8 cellular contexts compared by ENCODE assay signal in the genomic region with DNA sequence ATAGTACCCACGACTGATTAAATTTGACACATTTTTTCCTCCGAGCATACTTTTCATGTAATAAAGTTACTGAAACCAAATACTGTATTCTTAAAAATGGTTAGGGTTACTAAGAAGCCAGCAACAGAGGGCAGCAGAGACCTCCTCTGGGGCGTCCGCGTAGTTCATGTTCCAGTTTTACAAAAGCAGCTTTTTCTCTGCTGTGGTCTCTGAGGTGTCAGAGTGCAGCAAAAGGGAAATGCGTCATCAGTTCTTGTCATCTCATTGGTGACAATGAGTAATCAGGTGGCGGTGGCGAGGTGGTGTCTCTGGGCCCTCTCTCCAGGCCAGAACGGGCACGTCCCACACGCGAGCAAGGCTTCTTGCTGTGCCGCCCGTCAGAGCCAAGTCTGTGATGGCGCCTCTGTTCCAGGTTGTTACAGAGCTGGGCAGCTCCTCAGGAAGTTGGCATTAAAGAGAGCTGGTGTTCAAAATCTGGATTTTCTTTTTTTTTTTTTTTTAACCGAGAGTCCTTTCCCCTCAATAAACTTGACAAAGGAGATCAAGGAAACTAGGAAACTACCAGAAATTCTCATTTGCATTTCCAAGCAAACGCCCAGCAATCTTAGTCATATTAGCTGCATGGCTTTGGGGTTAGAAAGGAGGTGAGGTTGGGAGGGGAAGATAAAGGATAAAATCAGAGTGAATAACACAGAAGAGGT.
DNase-seq lines count a peak whose midpoint lies in the region; TF ChIP-seq lines count a peak whose summit lies in the region.

No MANE protein-coding gene starts in this region.

- no peak overlapping the region for H2BK120ac ChIP-seq in mesenchymal stem cell (ENCODE audit: low read depth, low read length)

- peak overlapping the region in 1 of 2 experiments; percentile 43 for H2BK12ac ChIP-seq in mesenchymal stem cell (ENCODE audit: low read length in 2 of 2)

- peak overlapping the region; percentile 12 to 52 for H3K4ac ChIP-seq in mesenchymal stem cell (ENCODE audit: low read depth in 1 of 2, low read length in 2 of 2)

- H3K18ac ChIP-seq in mesenchymal stem cell (ENCODE audit: low read depth in 1 of 2, low read length in 2 of 2) = peak overlapping the region; percentile 24 to 51

- WGBS in mesenchymal stem cell = 3% methylated on average over 13 of the region's 17 CpGs

- no peak overlapping the region for H3K14ac ChIP-seq in mesenchymal stem cell (ENCODE audit: low read length in 2 of 2)

- H3K27me3 ChIP-seq in endocrine pancreas (ENCODE audit: control insufficient read depth, insufficient read depth, low read length) (no peaks in the 10 kb centered on the region), mesenchymal stem cell (ENCODE audit: control insufficient read depth in 1 of 2, insufficient read depth in 1 of 2, low read length in 2 of 2) (no peaks in the 10 kb centered on the region)

- H3K4me3 ChIP-seq in endocrine pancreas (ENCODE audit: control insufficient read depth, insufficient read depth, low read length) (peak overlapping the region; percentile 29), mesenchymal stem cell (ENCODE audit: insufficient read depth in 1 of 2, low read depth in 1 of 2, low read length in 2 of 2) (peak overlapping the region; percentile 11 to 78)

- H2BK15ac ChIP-seq in mesenchymal stem cell (ENCODE audit: low read depth, poor library complexity, severe bottlenecking) = peak overlapping the region; percentile 78

- peak; percentile 91 for DNase-seq in COR-L47 (lab: John Stamatoyannopoulos, UW)
- DNase-seq in GM20000 (ENCODE audit: low spot score) = peak; percentile 86
- peak; percentile 97 for DNase-seq in HS-5 (ENCODE audit: low read depth)
- peak; percentile 96 for DNase-seq in NK-92 treated with Interleukin-12 subunit alpha and Interleukin-12 subunit beta, amount 100 ng/mL, for 24 hours (lab: John Stamatoyannopoulos, UW)
- DNase-seq in activated CD8-positive, alpha-beta memory T cell treated with anti-CD3 and anti-CD28 coated beads for 48 hours (ENCODE audit: low read depth in 2 of 3, low spot score in 2 of 3) = peak; percentile 80 to 82 (median 80)
- DNase-seq in mesenchymal stem cell = peak; percentile 96
- DNase-seq in stimulated activated CD8-positive, alpha-beta memory T cell treated with anti-CD3 and anti-CD28 coated beads, Interleukin-12 subunit alpha, Interleukin-12 subunit beta, amount 100 ng/mL, for 24 hours (ENCODE audit: extremely low read depth) = peak; percentile 84

- H3K4me2 ChIP-seq in mesenchymal stem cell (ENCODE audit: low read length, poor library complexity, severe bottlenecking) = peak overlapping the region; percentile 12

- peak overlapping the region; percentile 1 for H3K27ac ChIP-seq in mesenchymal stem cell (ENCODE audit: low read length, poor library complexity, severe bottlenecking)

- H3K9me3 ChIP-seq in endocrine pancreas (ENCODE audit: control insufficient read depth, low read length) (no peaks in the 10 kb centered on the region), mesenchymal stem cell (ENCODE audit: control insufficient read depth, low read length) (peaks cover 1% of the 10 kb centered on the region)

- no peak overlapping the region for H2BK5ac ChIP-seq in mesenchymal stem cell (ENCODE audit: low read depth, low read length, poor library complexity, severe bottlenecking)

- H4K91ac ChIP-seq in mesenchymal stem cell (ENCODE audit: low read length) = peak overlapping the region; percentile 89

- H3K4me1 ChIP-seq in endocrine pancreas (ENCODE audit: control insufficient read depth, insufficient read depth, low read length) = no peaks in the 10 kb centered on the region
- peaks cover 5% of the 10 kb centered on the region for H3K4me1 ChIP-seq in mesenchymal stem cell (ENCODE audit: control insufficient read depth, insufficient read depth, low read depth, low read length)

- no peak overlapping the region for H3K23ac ChIP-seq in mesenchymal stem cell (ENCODE audit: low read length in 2 of 2)

- H3K9ac ChIP-seq in endocrine pancreas (ENCODE audit: control insufficient read depth, insufficient read depth, low read length) (no peak overlapping the region), mesenchymal stem cell (ENCODE audit: low read length) (peak overlapping the region; percentile 90)

- H2AFZ ChIP-seq in mesenchymal stem cell (ENCODE audit: low read depth, low read length) = peak overlapping the region; percentile 39

- peak overlapping the region; percentile 86 for H4K8ac ChIP-seq in mesenchymal stem cell (ENCODE audit: low read length)

- no peak overlapping the region for H2AK5ac ChIP-seq in mesenchymal stem cell (ENCODE audit: low read length, severe bottlenecking)

- no peaks in the 10 kb centered on the region for H3K36me3 ChIP-seq in endocrine pancreas (ENCODE audit: control insufficient read depth, insufficient read depth, low read length)
- H3K36me3 ChIP-seq in mesenchymal stem cell (ENCODE audit: control insufficient read depth in 1 of 2, insufficient read depth in 2 of 2, low read depth in 1 of 2, low read length in 2 of 2) = no peaks in the 10 kb centered on the region

- peak; percentile 63 for TF ChIP-seq CTCF in GM20000 (IDR thresholded peaks at IDR 0.05; ENCODE audit: extremely low read depth, missing control alignments)

- no peaks in the 10 kb centered on the region for H3K79me1 ChIP-seq in mesenchymal stem cell (replicated peaks; ENCODE audit: low read length, poor library complexity, severe bottlenecking)

Comparison
In these comparisons a context has a peak if more than half of its experiments do, and no peak if none do; other contexts are left out.
1. Peak in every context shown above with its lines: DNase-seq, H3K4me3 ChIP-seq and H3K27ac ChIP-seq.